19 cellular contexts compared by ENCODE assay signal in the genomic region with DNA sequence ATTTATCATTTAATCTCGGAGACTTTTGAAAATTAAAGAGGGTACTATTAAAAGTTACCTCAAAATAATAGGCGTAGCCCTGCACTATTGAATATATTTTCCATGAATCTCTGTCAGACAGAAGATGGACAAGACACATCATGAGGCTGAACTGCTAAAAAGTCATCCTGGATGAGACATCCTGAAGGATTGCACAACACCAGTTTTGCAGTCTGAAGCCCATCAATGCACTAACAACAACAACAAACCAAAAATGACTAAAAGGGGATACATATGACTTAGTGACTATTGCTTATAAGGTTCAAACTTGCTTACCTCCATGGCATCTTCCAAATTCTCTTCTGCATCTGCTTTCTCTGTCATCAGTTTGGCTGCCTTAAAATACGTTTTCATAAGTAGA. TPM values are rescaled to one million over a fixed set of nuclear protein-coding genes. Genes with fewer than 3 reads are reported as not detected.
DNase-seq lines count a peak whose midpoint lies in the region; ATAC-seq, FAIRE-seq and TF ChIP-seq lines count a peak whose summit lies in the region.
"Had no signal": no experiment of that assay in that cellular context is flagged by ENCODE, and none has a peak within 500 bp of the region (broad histone marks: within the 10 kb centered on the region; RNA-seq: fewer than 3 reads in every experiment).

No MANE protein-coding gene starts in this region.

- 95% methylated on average over 3 of the region's 3 CpGs for WGBS in mammary epithelial cell (ENCODE audit: low coverage, missing lambda C conversion rate)
- WGBS in K562 (ENCODE audit: insufficient coverage, low coverage, missing lambda C conversion rate), result 67% methylated on average over 3 of the region's 3 CpGs

- dilution Hi-C loops in mammary epithelial cell (cut with HindIII; ENCODE audit: low sequenced_read_pairs), result no loop called here

- FAIRE-seq in H54 (lab: Jason Lieb, UNC) (peak; percentile 68), K562 (lab: Jason Lieb, UNC) (no peak), GM12891 (lab: Jason Lieb, UNC) (no peak)
- FAIRE-seq: GM12892, GM18507, H1 had no signal

- no peak overlapping the region for H3K27ac Mint-ChIP-seq in MCF 10A (ENCODE audit: low read depth, unreplicated experiment)
- H3K27ac Mint-ChIP-seq: CD8-positive, alpha-beta T cell had no signal

- POLR2A ChIA-PET in MCF 10A (lab: Yijun Ruan, JAX) (no interaction called here), K562 (lab: Yijun Ruan, JAX) (no interaction called here)

- ATAC-seq in K562, result no peak
- no peak for ATAC-seq in GM21423 (IDR thresholded peaks at IDR 0.05; ENCODE audit: unreplicated experiment)
- ATAC-seq: CD8-positive, alpha-beta T cell had no signal

- H3K36me3 ChIP-seq in mammary epithelial cell (ENCODE audit: insufficient read depth, low read length), result no peaks in the 10 kb centered on the region
- peaks cover 13% of the 10 kb centered on the region; the same call in 1 of the 3 replicates for H3K36me3 ChIP-seq in K562 (ENCODE audit: control insufficient read depth, insufficient read depth, low read length)
- H3K36me3 ChIP-seq: HAP-1 had no signal

- TF ChIP-seq RAD21 in K562 (CRISPR knock-in tag; conservative IDR thresholded peaks at IDR 0.05 in 1 of 2, IDR thresholded peaks at IDR 0.05 in 1 of 2), result no peak

- H3K4me1 ChIP-seq in mammary epithelial cell (ENCODE audit: insufficient read depth, low read length) (no peaks in the 10 kb centered on the region), K562 (replicated peaks in 1 of 2; ENCODE audit: control insufficient read depth in 2 of 2, insufficient read depth in 2 of 2, low read length in 2 of 2) (peaks cover 0 to 3% of the 10 kb centered on the region in 2 experiments; a peak in 1 of 5 replicates)
- H3K4me1 ChIP-seq: BLaER1 treated with 17β-estradiol and CSF1 and Interleukin-3, amounts not matched to agents 10 nM and 100 nM; HAP-1 had no signal

- peaks cover 7% of the 10 kb centered on the region for H3K9me3 Mint-ChIP-seq in MCF 10A (ENCODE audit: unreplicated experiment)
- H3K9me3 Mint-ChIP-seq: CD8-positive, alpha-beta T cell had no signal

- H3K4me3 Mint-ChIP-seq in MCF 10A (ENCODE audit: unreplicated experiment), result no peak overlapping the region
- H3K4me3 Mint-ChIP-seq: CD8-positive, alpha-beta T cell had no signal

- in situ Hi-C loops in mammary epithelial cell (cut with MboI; ENCODE audit: low sequenced_read_pairs in 2 of 2) (no loop called here), K562 (cut with MboI) (no loop called here), G401 (cut with HindIII; ENCODE audit: low sequenced_read_pairs) (no loop called here)

- no peaks in the 10 kb centered on the region for H3K27me3 Mint-ChIP-seq in MCF 10A (ENCODE audit: insufficient read depth, unreplicated experiment)

- no peaks in the 10 kb centered on the region for H3K4me1 Mint-ChIP-seq in MCF 10A (ENCODE audit: insufficient read depth, unreplicated experiment)

- H3K9ac ChIP-seq in mammary epithelial cell (ENCODE audit: insufficient read depth, low read length), result no peak overlapping the region
- no peak overlapping the region for H3K9ac ChIP-seq in K562 (ENCODE audit: insufficient read depth in 1 of 2, low read depth in 2 of 2, low read length in 2 of 2)
- H3K9ac ChIP-seq: BLaER1 treated with 17β-estradiol and CSF1 and Interleukin-3, amounts not matched to agents 10 nM and 100 nM had no signal

- H3K9me1 ChIP-seq in K562 (ENCODE audit: control insufficient read depth, insufficient read depth, low read length), result no peaks in the 10 kb centered on the region

- H3K9me3 ChIP-seq in mammary epithelial cell (replicated peaks; ENCODE audit: insufficient read depth, low read length) (no peaks in the 10 kb centered on the region), K562 (replicated peaks; ENCODE audit: control insufficient read depth, insufficient read depth, low read depth, low read length) (peaks cover 2% of the 10 kb centered on the region; the same call in 1 of the 2 replicates)
- H3K9me3 ChIP-seq: HAP-1 had no signal

- no TSS peak for BruUV-seq in MCF 10A (replicated peaks; lab: Mats Ljungman, UMichigan)
- BruUV-seq in mammary epithelial cell (replicated peaks; lab: Mats Ljungman, UMichigan), result no TSS peak
- no TSS peak for BruUV-seq in K562 (replicated peaks; lab: Mats Ljungman, UMichigan)

- H3K27ac ChIP-seq in mammary epithelial cell (ENCODE audit: insufficient read depth, low read depth, low read length) (no peak overlapping the region), K562 (ENCODE audit: extremely low read depth, low read depth, low read length) (no peak overlapping the region)
- H3K27ac ChIP-seq: BLaER1 treated with 17β-estradiol and CSF1 and Interleukin-3, amounts not matched to agents 10 nM and 100 nM had no signal

- H3K4me2 ChIP-seq in mammary epithelial cell (ENCODE audit: insufficient read depth, low read depth, low read length), result no peak overlapping the region
- H3K4me2 ChIP-seq in K562 (ENCODE audit: insufficient read depth, low read length), result no peak overlapping the region
- H3K4me2 ChIP-seq: BLaER1 treated with 17β-estradiol and CSF1 and Interleukin-3, amounts not matched to agents 10 nM and 100 nM had no signal

- TF ChIP-seq POLR2A in H54 (IDR thresholded peaks at IDR 0.05; ENCODE audit: low read depth, low read length) (no peak), K562 (conservative IDR thresholded peaks at IDR 0.05) (no peak), GM12891 (IDR thresholded peaks at IDR 0.05; ENCODE audit: low read depth, low read length) (no peak)

- H3K27me3 ChIP-seq in mammary epithelial cell (ENCODE audit: insufficient read depth, low read length), result no peaks in the 10 kb centered on the region
- H3K27me3 ChIP-seq in K562 (ENCODE audit: control insufficient read depth in 2 of 2, insufficient read depth in 2 of 2, low read length in 2 of 2), result no peaks in the 10 kb centered on the region
- H3K27me3 ChIP-seq: BLaER1 treated with 17β-estradiol and CSF1 and Interleukin-3, amounts not matched to agents 10 nM and 100 nM had no signal

- no peaks in the 10 kb centered on the region for H4K20me1 ChIP-seq in mammary epithelial cell (ENCODE audit: insufficient read depth, low read length)
- no peaks in the 10 kb centered on the region for H4K20me1 ChIP-seq in K562 (replicated peaks; ENCODE audit: control insufficient read depth, insufficient read depth, low read length)
- H4K20me1 ChIP-seq: BLaER1 treated with 17β-estradiol and CSF1 and Interleukin-3, amounts not matched to agents 10 nM and 100 nM had no signal

- peaks cover 19% of the 10 kb centered on the region for H3K36me3 Mint-ChIP-seq in MCF 10A (ENCODE audit: insufficient read depth, unreplicated experiment)

- intact Hi-C loops in MCF 10A (cut with micrococcal nuclease) (no loop called here), mammary epithelial cell (cut with micrococcal nuclease) (no loop called here), K562 (cut with micrococcal nuclease) (no loop called here)

- CTCF ChIA-PET in MCF 10A (lab: Yijun Ruan, JAX), result interaction anchor here (0.6 kb wide), 1 partner anchor 49 kb away, joined by 3 read pairs; no protein-coding TSS in a partner anchor
- CTCF ChIA-PET in mammary epithelial cell (lab: Charles Lee; ENCODE audit: low non-redundant PET), result no interaction called here
- CTCF ChIA-PET in K562 (lab: Yijun Ruan, JAX; ENCODE audit: low intra/inter-chr PET ratio), result no interaction called here

- TF ChIP-seq EP300 in K562 (IDR thresholded peaks at IDR 0.05; ENCODE audit: low read length), result no peak

- H3K4me3 ChIP-seq in mammary epithelial cell (replicated peaks in 1 of 3; ENCODE audit: insufficient read depth in 1 of 3, low read depth in 2 of 3, low read length in 3 of 3), result no peak overlapping the region
- H3K4me3 ChIP-seq in K562, result no peak overlapping the region
- no peak overlapping the region for H3K4me3 ChIP-seq in fibroblast of mammary gland (ENCODE audit: control insufficient read depth, low read depth, low read length)
- H3K4me3 ChIP-seq: BLaER1 treated with 17β-estradiol and CSF1 and Interleukin-3, amounts not matched to agents 10 nM and 100 nM; HAP-1 had no signal

- H3K79me2 ChIP-seq in mammary epithelial cell (ENCODE audit: insufficient read depth, low read length) (no peaks in the 10 kb centered on the region), K562 (ENCODE audit: control insufficient read depth, insufficient read depth, low read length) (no peaks in the 10 kb centered on the region)

- DNase-seq in MCF 10A (ENCODE audit: unreplicated experiment) (peak; percentile 10), mammary epithelial cell (no peak), H54 (ENCODE audit: insufficient read length, low spot score) (no peak), K562 (ENCODE audit: extremely low read depth in 1 of 4, low spot score in 3 of 4) (no peak), fibroblast of mammary gland (ENCODE audit: low read depth) (peak; percentile 53), GM12891 (ENCODE audit: insufficient read length, low spot score) (no peak), G401 (ENCODE audit: low spot score) (no peak)
- DNase-seq: 8988T; Calu3; CD8-positive, alpha-beta T cell; DMS79 treated with DMSO at 0.1 percent for 48 hours; Karpas-422; KBM-7 had no signal

- H2AFZ ChIP-seq in mammary epithelial cell (ENCODE audit: low read depth, low read length) (no peak overlapping the region), K562 (ENCODE audit: low read depth, low read length) (no peak overlapping the region)

- TF ChIP-seq CTCF in MCF 10A (IDR thresholded peaks at IDR 0.05; ENCODE audit: unreplicated experiment) (no peak), mammary epithelial cell (conservative IDR thresholded peaks at IDR 0.05 in 1 of 2, IDR thresholded peaks at IDR 0.05 in 1 of 2; ENCODE audit: extremely low read depth in 1 of 2, insufficient read depth in 1 of 2, low read depth in 1 of 2, low read length in 2 of 2) (no peak), K562 (IDR thresholded peaks at IDR 0.05 in 2 of 3, conservative IDR thresholded peaks at IDR 0.05 in 1 of 3; ENCODE audit: insufficient read depth in 2 of 3, low read depth in 1 of 3, low read length in 3 of 3) (no peak), fibroblast of mammary gland (conservative IDR thresholded peaks at IDR 0.05; ENCODE audit: control insufficient read depth, insufficient read depth, low read depth, low read length) (no peak)

RNA-seq across cellular contexts. Expression of a gene that starts 15.7 kb away (rescaled TPM):
- total RNA-seq in MCF 10A (2022), result 7.9 and 9.6 TPM in 2 replicates
- 10 to 100 TPM in 1 of 2 donors, 1 to 10 TPM in 1; 8.8 to 20.5 TPM for total RNA-seq in mammary epithelial cell
- 1.7 TPM for polyA plus RNA-seq in mammary epithelial cell
- 4.2 TPM for polyA minus RNA-seq in mammary epithelial cell
- 10.5 and 36.3 TPM in 2 replicates for total RNA-seq in K562 (2011; cell fraction: chromatin; rRNA removed; ENCODE audit: low replicate concordance)
- 7.8 and 10.5 TPM in 2 replicates for total RNA-seq in K562 (2011; cell fraction: nucleolus; rRNA removed)
- total RNA-seq in K562 (2011; cell fraction: nucleoplasm; rRNA removed), result 14.8 and 27.5 TPM in 2 replicates
- total RNA-seq in K562 (2014; rRNA removed), result 10.9 and 24.2 TPM in 2 replicates
- total RNA-seq in K562 (2014; rRNA removed; fragmentation: Illumina TruSeq; extraction: Trizol), result 13.4 and 18.0 TPM in 2 replicates
- total RNA-seq in K562 (2015; rRNA removed; fragmentation: Illumina TruSeq; extraction: Trizol), result 10.5 and 11.8 TPM in 2 replicates
- 9.7 and 10.1 TPM in 2 replicates for total RNA-seq in K562 (2021)
- polyA plus RNA-seq in K562 (2011; rRNA removed), result 11.7 and 13.3 TPM in 2 replicates
- 1.9 and 4.1 TPM in 2 replicates for polyA plus RNA-seq in K562 (2011; cell fraction: cytosol; rRNA removed)
- 12.0 and 17.9 TPM in 2 replicates for polyA plus RNA-seq in K562 (2011; cell fraction: nucleus; rRNA removed)
- 6.1 and 9.3 TPM in 2 replicates for polyA plus RNA-seq in K562 (2012)
- polyA plus RNA-seq in K562 (2014; fragmentation: Illumina TruSeq; extraction: Trizol), result 6.6 and 10.3 TPM in 2 replicates
- polyA plus RNA-seq in K562 (2014; fragmentation: Nextera tagmentation; extraction: Ambion mirVana), result 1 to 10 TPM; 2.1 to 3.3 TPM
- polyA plus RNA-seq in K562 (2014; rRNA removed), result 7.5 and 10.6 TPM in 2 replicates
- 26.5 and 26.7 TPM in 2 replicates for polyA minus RNA-seq in K562 (2011; rRNA and poly(A)+ RNA removed)
- polyA minus RNA-seq in K562 (2011; cell fraction: cytosol; rRNA and poly(A)+ RNA removed), result 9.6 and 16.6 TPM in 2 replicates
- 14.5 and 26.4 TPM in 2 replicates for polyA minus RNA-seq in K562 (2011; cell fraction: nucleus; rRNA and poly(A)+ RNA removed)
- polyA plus RNA-seq in GM12891 (2012; ENCODE audit: low read depth, missing spikeins), result 2.1 TPM
- total RNA-seq in G401 (2014; rRNA removed; shearing (Covaris generic)), result 2.8 and 14.2 TPM in 2 replicates

RNA-seq across cellular contexts. Expression of a gene that starts 15.9 kb away (rescaled TPM):
- total RNA-seq in MCF 10A (2022), result 19.3 and 21.7 TPM in 2 replicates
- total RNA-seq in mammary epithelial cell, result 10 to 100 TPM; 39.3 to 53.3 TPM
- 29.4 TPM for polyA plus RNA-seq in mammary epithelial cell
- polyA minus RNA-seq in mammary epithelial cell, result 80.3 TPM
- total RNA-seq in K562 (2011; cell fraction: chromatin; rRNA removed; ENCODE audit: low replicate concordance), result 28.4 and 31.8 TPM in 2 replicates
- total RNA-seq in K562 (2011; cell fraction: nucleolus; rRNA removed), result 24.7 and 27.8 TPM in 2 replicates
- 25.7 and 27.4 TPM in 2 replicates for total RNA-seq in K562 (2011; cell fraction: nucleoplasm; rRNA removed)
- total RNA-seq in K562 (2014; rRNA removed), result 48.4 and 65.3 TPM in 2 replicates
- total RNA-seq in K562 (2014; rRNA removed; fragmentation: Illumina TruSeq; extraction: Trizol), result 77.3 and 80.8 TPM in 2 replicates
- 91.4 and 97.5 TPM in 2 replicates for total RNA-seq in K562 (2015; rRNA removed; fragmentation: Illumina TruSeq; extraction: Trizol)
- total RNA-seq in K562 (2021), result 88.6 and 103 TPM in 2 replicates
- 81.4 and 84.4 TPM in 2 replicates for polyA plus RNA-seq in K562 (2011; rRNA removed)
- polyA plus RNA-seq in K562 (2011; cell fraction: cytosol; rRNA removed), result 56.2 and 87.8 TPM in 2 replicates
- polyA plus RNA-seq in K562 (2011; cell fraction: nucleus; rRNA removed), result 56.6 and 58.2 TPM in 2 replicates
- 36.2 and 50.9 TPM in 2 replicates for polyA plus RNA-seq in K562 (2012)
- polyA plus RNA-seq in K562 (2014; fragmentation: Illumina TruSeq; extraction: Trizol), result 62.3 and 85.4 TPM in 2 replicates
- polyA plus RNA-seq in K562 (2014; fragmentation: Nextera tagmentation; extraction: Ambion mirVana), result 10 to 100 TPM; 30.0 to 48.3 TPM
- polyA plus RNA-seq in K562 (2014; rRNA removed), result 54.1 and 60.6 TPM in 2 replicates
- 97.0 and 97.2 TPM in 2 replicates for polyA minus RNA-seq in K562 (2011; rRNA and poly(A)+ RNA removed)
- 64.3 and 65.9 TPM in 2 replicates for polyA minus RNA-seq in K562 (2011; cell fraction: cytosol; rRNA and poly(A)+ RNA removed)
- 31.9 and 65.2 TPM in 2 replicates for polyA minus RNA-seq in K562 (2011; cell fraction: nucleus; rRNA and poly(A)+ RNA removed)
- polyA plus RNA-seq in GM12891 (2012; ENCODE audit: low read depth, missing spikeins), result 11.9 TPM
- total RNA-seq in G401 (2014; rRNA removed; shearing (Covaris generic)), result 35.6 and 68.8 TPM in 2 replicates

Comparison
In these comparisons a context has a peak if more than half of its experiments do, and no peak if none do; other contexts are left out.
1. DNase-seq: peak in MCF 10A (single experiment) and fibroblast of mammary gland (single experiment); none in mammary epithelial cell (single experiment), H54 (single experiment), K562 (0 of 4), GM12891 (single experiment) and G401 (single experiment).